In genomic region chr17:78111012-78111726, GRCh38 we compare ENCODE assay signal across 21 cellular contexts. TPM values are rescaled to one million over a fixed set of nuclear protein-coding genes. Genes with fewer than 3 reads are reported as not detected.
DNase-seq lines count a peak whose midpoint lies in the region; ATAC-seq and TF ChIP-seq lines count a peak whose summit lies in the region.
"Had no signal": no experiment of that assay in that cellular context is flagged by ENCODE, and none has a peak within 500 bp of the region (broad histone marks: within the 10 kb centered on the region; RNA-seq: fewer than 3 reads in every experiment).

No MANE protein-coding gene starts in this region.

- H3K4me1 Mint-ChIP-seq in glutamatergic neuron (ENCODE audit: low read depth, unreplicated experiment): peaks cover 2% of the 10 kb centered on the region
- peaks cover 35 to 55% of the 10 kb centered on the region in 2 donors for H3K4me1 Mint-ChIP-seq in stimulated activated naive B cell treated with anti-CD40 and anti-IgM and Interleukin-4, amounts not matched to agents 10 μg/mL and 1 μg/mL and 100 μg/mL, for 72 hours

- H3K9me3 Mint-ChIP-seq in glutamatergic neuron (ENCODE audit: unreplicated experiment): peaks cover 10% of the 10 kb centered on the region
- H3K9me3 Mint-ChIP-seq in stimulated activated naive B cell treated with anti-CD40 and anti-IgM and Interleukin-4, amounts not matched to agents 10 μg/mL and 1 μg/mL and 100 μg/mL, for 72 hours: no peaks in the 10 kb centered on the region
- H3K9me3 Mint-ChIP-seq: H9; T-helper 1 cell treated with Interleukin-12 subunit alpha and Interleukin-12 subunit beta and Interleukin-4 antibody, amounts not matched to agents 30 μg/mL and 1 μg/mL, for 36 hours had no signal

- intact Hi-C loops in Right ventricle myocardium inferior (cut with DNase I): no loop called here
- intact Hi-C loops in left ventricle myocardium superior (cut with micrococcal nuclease): no loop called here

- ATAC-seq in Right ventricle myocardium inferior (no peak), left ventricle myocardium superior (no peak), GM19023 (IDR thresholded peaks at IDR 0.05; ENCODE audit: unreplicated experiment) (no peak)
- no peak for ATAC-seq in stimulated activated naive B cell treated with anti-CD40 and anti-IgM and Interleukin-4, amounts not matched to agents 10 μg/mL and 1 μg/mL and 100 μg/mL, for 72 hours (replicated peaks)
- ATAC-seq: foreskin keratinocyte, Panc1, upper lobe of right lung had no signal

- no peak overlapping the region for H3K27ac Mint-ChIP-seq in glutamatergic neuron (ENCODE audit: unreplicated experiment)
- H3K27ac Mint-ChIP-seq in stimulated activated naive B cell treated with anti-CD40 and anti-IgM and Interleukin-4, amounts not matched to agents 10 μg/mL and 1 μg/mL and 100 μg/mL, for 72 hours: peak overlapping the region; percentile 90

- peaks cover 4% of the 10 kb centered on the region for H3K27me3 Mint-ChIP-seq in glutamatergic neuron (ENCODE audit: unreplicated experiment)
- no peaks in the 10 kb centered on the region for H3K27me3 Mint-ChIP-seq in stimulated activated naive B cell treated with anti-CD40 and anti-IgM and Interleukin-4, amounts not matched to agents 10 μg/mL and 1 μg/mL and 100 μg/mL, for 72 hours

- DNase-seq in Right ventricle myocardium inferior (ENCODE audit: missing footprints) (peak; percentile 31), left ventricle myocardium superior (no peak), glutamatergic neuron (peak; percentile 8)
- no peak for DNase-seq in stimulated activated naive B cell treated with anti-CD40 and anti-IgM and Interleukin-4, amounts not matched to agents 10 μg/mL and 1 μg/mL and 100 μg/mL, for 72 hours
- DNase-seq in stimulated activated naive CD4-positive, alpha-beta T cell (lab: John Stamatoyannopoulos, UW): no peak
- DNase-seq: activated CD4-positive, alpha-beta T cell treated with anti-CD3 and anti-CD28 coated beads, Interleukin-2, amount 50 U/mL, for 1 hour; activated gamma-delta T cell; brain microvascular endothelial cell; foreskin keratinocyte; H9; Karpas-422; NCI-H146; stimulated activated CD4-positive, alpha-beta T cell treated with anti-CD3 and anti-CD28 coated beads, Interleukin-1b, Interleukin-23, amount 100 ng/mL, for 48 hours; stimulated activated CD8-positive, alpha-beta memory T cell treated with anti-CD3 and anti-CD28 coated beads, Interleukin-4, amount 100 ng/mL, for 48 hours; upper lobe of right lung had no signal

- no peak for TF ChIP-seq CTCF in glutamatergic neuron (IDR thresholded peaks at IDR 0.05; ENCODE audit: partially characterized antibody, unreplicated experiment)

- H3K36me3 Mint-ChIP-seq in glutamatergic neuron (ENCODE audit: unreplicated experiment): no peaks in the 10 kb centered on the region
- peaks cover 55 to 57% of the 10 kb centered on the region in 2 donors for H3K36me3 Mint-ChIP-seq in stimulated activated naive B cell treated with anti-CD40 and anti-IgM and Interleukin-4, amounts not matched to agents 10 μg/mL and 1 μg/mL and 100 μg/mL, for 72 hours

- H3K4me3 Mint-ChIP-seq in glutamatergic neuron (ENCODE audit: unreplicated experiment): no peak overlapping the region
- peak overlapping the region; percentile 10 to 22 for H3K4me3 Mint-ChIP-seq in stimulated activated naive B cell treated with anti-CD40 and anti-IgM and Interleukin-4, amounts not matched to agents 10 μg/mL and 1 μg/mL and 100 μg/mL, for 72 hours
- H3K4me3 Mint-ChIP-seq: H9; T-helper 1 cell treated with Interleukin-12 subunit alpha and Interleukin-12 subunit beta and Interleukin-4 antibody, amounts not matched to agents 30 μg/mL and 1 μg/mL, for 36 hours had no signal

RNA-seq across cellular contexts. Expression of gene TMC6, which starts 17.4 kb away (rescaled TPM):
- total RNA-seq in Right ventricle myocardium inferior (77.0 TPM), left ventricle myocardium superior (69.2 TPM), glutamatergic neuron (ENCODE audit: unreplicated experiment) (1.1 TPM)

RNA-seq across cellular contexts. Expression of gene TMC8, which starts 19.4 kb away (rescaled TPM):
- total RNA-seq in Right ventricle myocardium inferior (4.3 TPM), left ventricle myocardium superior (1.5 TPM), glutamatergic neuron (ENCODE audit: unreplicated experiment) (not detected)

RNA-seq across cellular contexts. Expression of gene C17orf99, which starts 35.0 kb away (rescaled TPM):
- total RNA-seq in Right ventricle myocardium inferior: not detected
- not detected for total RNA-seq in left ventricle myocardium superior
- not detected for total RNA-seq in glutamatergic neuron (ENCODE audit: unreplicated experiment)
- total RNA-seq: H9, mononuclear cell, NCI-H460, pulmonary artery endothelial cell, upper lobe of right lung had no signal

RNA-seq across cellular contexts. Expression of gene SYNGR2, which starts 57.2 kb away (rescaled TPM):
- total RNA-seq in Right ventricle myocardium inferior (120 TPM), left ventricle myocardium superior (120 TPM), glutamatergic neuron (ENCODE audit: unreplicated experiment) (3.2 TPM)

Comparison
In these comparisons a context has a peak if more than half of its experiments do, and no peak if none do; other contexts are left out.
1. DNase-seq: peak in Right ventricle myocardium inferior (single experiment) and glutamatergic neuron (single experiment); none in left ventricle myocardium superior (single experiment), stimulated activated naive B cell treated with anti-CD40 and anti-IgM and Interleukin-4, amounts not matched to agents 10 μg/mL and 1 μg/mL and 100 μg/mL, for 72 hours (single experiment) and stimulated activated naive CD4-positive, alpha-beta T cell (0 of 6).
2. RNA of gene TMC6, which starts 17.4 kb away (total RNA-seq): 77.0 TPM in Right ventricle myocardium inferior (single experiment) and 69.2 TPM in left ventricle myocardium superior (single experiment); 1.1 TPM in glutamatergic neuron (single experiment); every median in the first group is over 10 times any median in the second.